Comparison of ENCODE assay signal across 12 cellular contexts in the genomic region with DNA sequence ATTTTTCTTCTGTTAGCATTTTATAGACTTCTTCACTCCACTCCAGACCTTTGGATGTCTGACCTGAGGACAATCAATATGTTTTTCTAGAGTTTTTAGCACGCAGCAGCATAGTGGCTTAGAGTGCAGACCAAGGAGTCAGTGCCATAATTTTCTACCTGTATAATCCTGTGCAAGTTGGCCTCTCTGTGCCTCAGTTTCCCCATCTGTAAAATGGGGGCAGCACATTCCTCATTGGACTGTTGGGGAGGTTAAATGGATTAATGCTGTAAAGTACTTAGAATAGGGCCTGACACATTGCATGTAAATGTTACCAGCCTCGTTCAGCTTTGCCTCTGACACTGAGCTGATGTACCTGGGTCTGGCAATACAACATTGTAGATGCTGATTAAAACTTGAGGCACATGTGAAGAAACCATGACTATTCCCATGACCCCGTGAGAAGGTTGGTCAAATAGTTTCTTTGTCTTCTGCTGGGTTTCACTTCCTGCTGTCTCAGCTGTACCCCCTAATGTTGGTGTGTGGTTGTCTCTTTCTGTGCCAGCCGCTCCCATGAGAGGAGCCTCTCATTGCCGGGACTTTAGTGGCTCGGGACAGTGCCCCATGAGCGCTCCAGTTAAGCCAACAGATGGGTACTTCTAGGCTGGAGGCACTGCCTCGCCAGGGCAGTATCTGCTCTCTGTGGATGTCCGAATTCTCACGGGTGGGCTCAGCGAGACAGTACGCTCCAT.
DNase-seq lines count a peak whose midpoint lies in the region; ATAC-seq and TF ChIP-seq lines count a peak whose summit lies in the region.
"Had no signal": no experiment of that assay in that cellular context is flagged by ENCODE, and none has a peak within 500 bp of the region (broad histone marks: within the 10 kb centered on the region; RNA-seq: fewer than 3 reads in every experiment).

No MANE protein-coding gene starts in this region.

- TF ChIP-seq CTCF in Caco-2 (IDR thresholded peaks at IDR 0.05; ENCODE audit: insufficient read depth in 1 of 2, low read depth in 1 of 2, low read length in 1 of 2, severe bottlenecking in 1 of 2, unreplicated experiment in 1 of 2), result no peak

- H3K4me3 ChIP-seq in Caco-2 (ENCODE audit: low read depth, low read length), result no peak overlapping the region
- H3K4me3 ChIP-seq: ascending aorta, pancreas had no signal

- POLR2A ChIA-PET in Caco-2 (lab: Charles Lee), result no interaction called here

- ATAC-seq in GM18505 (IDR thresholded peaks at IDR 0.05; ENCODE audit: unreplicated experiment), result peak; percentile 65
- peak; percentile 53 for ATAC-seq in GM19467 (IDR thresholded peaks at IDR 0.05; ENCODE audit: unreplicated experiment)
- ATAC-seq in HG03378 (IDR thresholded peaks at IDR 0.05; ENCODE audit: unreplicated experiment), result peak; percentile 61
- peak; percentile 34 for ATAC-seq in left lobe of liver
- ATAC-seq in stimulated activated naive CD8-positive, alpha-beta T cell treated with anti-CD3 and anti-CD28 coated beads, Interleukin-15, Interleukin-2, amounts not matched to agents 100 U/mL and 50 U/mL, for 24 hours, result no peak

- TF ChIP-seq POLR2A in GM18505 (IDR thresholded peaks at IDR 0.05; ENCODE audit: borderline replicate concordance, extremely low read depth, insufficient read depth, insufficient read length), result no peak

- no peaks in the 10 kb centered on the region for H3K4me1 ChIP-seq in Caco-2
- H3K4me1 ChIP-seq: pancreas had no signal

- BruUV-seq in Caco-2 (replicated peaks; lab: Mats Ljungman, UMichigan), result no TSS peak

- no peaks in the 10 kb centered on the region for H3K9me3 ChIP-seq in Caco-2
- H3K9me3 ChIP-seq: ascending aorta, pancreas had no signal

- intact Hi-C loops in Caco-2 (cut with micrococcal nuclease; ENCODE audit: unreplicated experiment), result no loop called here

- H3K9me3 Mint-ChIP-seq in Caco-2 (ENCODE audit: unreplicated experiment), result no peaks in the 10 kb centered on the region
- H3K9me3 Mint-ChIP-seq: activated CD4-positive, alpha-beta memory T cell treated with anti-CD3 and anti-CD28 coated beads, Interleukin-2, amount 10 ng/mL, durations not matched to agents 7 days and 5 days; type B pancreatic cell had no signal

- no peak overlapping the region for H3K27ac Mint-ChIP-seq in Caco-2 (ENCODE audit: unreplicated experiment)
- H3K27ac Mint-ChIP-seq: activated CD4-positive, alpha-beta memory T cell treated with anti-CD3 and anti-CD28 coated beads, Interleukin-2, amount 10 ng/mL, durations not matched to agents 7 days and 5 days; type B pancreatic cell had no signal

- H3K27me3 Mint-ChIP-seq in Caco-2 (ENCODE audit: insufficient read depth, unreplicated experiment), result peaks cover 3% of the 10 kb centered on the region
- H3K27me3 Mint-ChIP-seq: type B pancreatic cell had no signal

- H3K36me3 Mint-ChIP-seq in Caco-2 (ENCODE audit: insufficient read depth, unreplicated experiment), result no peaks in the 10 kb centered on the region
- H3K36me3 Mint-ChIP-seq: type B pancreatic cell had no signal

- H3K36me3 ChIP-seq in Caco-2 (ENCODE audit: control insufficient read depth, insufficient read depth, low read length), result no peaks in the 10 kb centered on the region
- H3K36me3 ChIP-seq: ascending aorta, pancreas had no signal

- H3K4me3 Mint-ChIP-seq in Caco-2 (ENCODE audit: unreplicated experiment), result no peak overlapping the region
- H3K4me3 Mint-ChIP-seq: activated CD4-positive, alpha-beta memory T cell treated with anti-CD3 and anti-CD28 coated beads, Interleukin-2, amount 10 ng/mL, durations not matched to agents 7 days and 5 days; type B pancreatic cell had no signal

- no peak for DNase-seq in left lobe of liver (ENCODE audit: low spot score)
- DNase-seq in SW480 (ENCODE audit: low spot score), result no peak
- DNase-seq in GOT3 (lab: John Stamatoyannopoulos, UW), result no peak
- no peak for DNase-seq in Caco-2
- DNase-seq in stimulated activated naive CD8-positive, alpha-beta T cell treated with anti-CD3 and anti-CD28 coated beads, Interleukin-15, Interleukin-2, amounts not matched to agents 100 U/mL and 50 U/mL, for 24 hours, result no peak
- DNase-seq: activated CD4-positive, alpha-beta memory T cell treated with anti-CD3 and anti-CD28 coated beads, Interleukin-2, amount 10 ng/mL, durations not matched to agents 7 days and 5 days; pancreas had no signal

- no peaks in the 10 kb centered on the region for H3K4me1 Mint-ChIP-seq in Caco-2 (ENCODE audit: low read depth, unreplicated experiment)
- H3K4me1 Mint-ChIP-seq: activated CD4-positive, alpha-beta memory T cell treated with anti-CD3 and anti-CD28 coated beads, Interleukin-2, amount 10 ng/mL, durations not matched to agents 7 days and 5 days had no signal

- H3K27me3 ChIP-seq in Caco-2 (replicated peaks; ENCODE audit: control insufficient read depth, insufficient read depth, low read length), result no peaks in the 10 kb centered on the region; the same call in 1 of the 2 replicates
- H3K27me3 ChIP-seq: ascending aorta had no signal

- CTCF ChIA-PET in Caco-2 (lab: Charles Lee), result no interaction called here
